In genomic region chr22:36360871-36361383, GRCh38 we compare ENCODE assay signal across 8 cellular contexts. TPM values are rescaled to one million over a fixed set of nuclear protein-coding genes. Genes with fewer than 3 reads are reported as not detected.
DNase-seq lines count a peak whose midpoint lies in the region; ATAC-seq and TF ChIP-seq lines count a peak whose summit lies in the region.

No MANE protein-coding gene starts in this region.

- H3K27ac ChIP-seq in right lobe of liver (peak overlapping the region; percentile 50 to 76 (median 61)), thoracic aorta (peak overlapping the region; percentile 93 to 97)

- intact Hi-C loops in right lobe of liver (cut with DNase I), result no loop called here

- H3K27me3 Mint-ChIP-seq in activated CD4-positive, alpha-beta T cell treated with anti-CD3 and anti-CD28 coated beads, Interleukin-2, amount 10 ng/mL, durations not matched to agents 7 days and 5 days, result no peaks in the 10 kb centered on the region

- peak overlapping the region; percentile 65 for H3K27ac Mint-ChIP-seq in activated CD4-positive, alpha-beta T cell treated with anti-CD3 and anti-CD28 coated beads, Interleukin-2, amount 10 ng/mL, durations not matched to agents 7 days and 5 days

- H3K9ac ChIP-seq in adipocyte (ENCODE audit: low read length), result no peak overlapping the region

- no peaks in the 10 kb centered on the region for H3K9me3 ChIP-seq in adipocyte (ENCODE audit: control insufficient read depth, low read length)
- H3K9me3 ChIP-seq in right lobe of liver, result no peaks in the 10 kb centered on the region
- no peaks in the 10 kb centered on the region for H3K9me3 ChIP-seq in thoracic aorta

- peaks cover 93% of the 10 kb centered on the region for H3K4me1 Mint-ChIP-seq in activated CD4-positive, alpha-beta T cell treated with anti-CD3 and anti-CD28 coated beads, Interleukin-2, amount 10 ng/mL, durations not matched to agents 7 days and 5 days

- H3K36me3 ChIP-seq in adipocyte (ENCODE audit: control insufficient read depth, insufficient read depth, low read length, severe bottlenecking) (no peaks in the 10 kb centered on the region), right lobe of liver (no peaks in the 10 kb centered on the region), thoracic aorta (peaks cover 6% of the 10 kb centered on the region)

- H3K4me3 ChIP-seq in adipocyte (ENCODE audit: low read length) (no peak overlapping the region), right lobe of liver (no peak overlapping the region), thoracic aorta (peak overlapping the region; percentile 54)

- TF ChIP-seq CTCF in right lobe of liver (IDR thresholded peaks at IDR 0.05) (no peak), thoracic aorta (IDR thresholded peaks at IDR 0.05) (no peak)

- H3K9me3 Mint-ChIP-seq in activated CD4-positive, alpha-beta T cell treated with anti-CD3 and anti-CD28 coated beads, Interleukin-2, amount 10 ng/mL, durations not matched to agents 7 days and 5 days, result no peaks in the 10 kb centered on the region

- peaks cover 58% of the 10 kb centered on the region for H3K36me3 Mint-ChIP-seq in activated CD4-positive, alpha-beta T cell treated with anti-CD3 and anti-CD28 coated beads, Interleukin-2, amount 10 ng/mL, durations not matched to agents 7 days and 5 days (ENCODE audit: low read depth)

- H3K27me3 ChIP-seq in adipocyte (replicated peaks; ENCODE audit: control insufficient read depth, insufficient read depth, low read length) (no peaks in the 10 kb centered on the region), right lobe of liver (no peaks in the 10 kb centered on the region), thoracic aorta (replicated peaks; ENCODE audit: insufficient read depth) (no peaks in the 10 kb centered on the region)

- POLR2A ChIA-PET in activated CD4-positive, alpha-beta T cell treated with anti-CD3 and anti-CD28 coated beads, Interleukin-2, amount 10 ng/mL, durations not matched to agents 7 days and 5 days (lab: Charles Lee), result no interaction called here

- ATAC-seq in right lobe of liver, result peak in 1 of 4 donors; percentile 4
- ATAC-seq in thoracic aorta (ENCODE audit: insufficient number of reproducible peaks, low FRiP score, low read depth), result peak; percentile 37
- no peak for ATAC-seq in HG02938 (IDR thresholded peaks at IDR 0.05; ENCODE audit: unreplicated experiment)
- ATAC-seq in HG02759 (IDR thresholded peaks at IDR 0.05; ENCODE audit: unreplicated experiment), result no peak

- CTCF ChIA-PET in activated CD4-positive, alpha-beta T cell treated with anti-CD3 and anti-CD28 coated beads, Interleukin-2, amount 10 ng/mL, durations not matched to agents 7 days and 5 days (lab: Charles Lee), result interaction anchor here (4.1 kb wide), 1 partner anchor 18 kb away, joined by 16 read pairs; no protein-coding TSS in a partner anchor

- no peak for DNase-seq in activated CD4-positive, alpha-beta T cell treated with anti-CD3 and anti-CD28 coated beads, Interleukin-2, amount 10 ng/mL, durations not matched to agents 7 days and 5 days
- DNase-seq in activated CD4-positive, alpha-beta T cell treated with anti-CD3 and anti-CD28 coated beads, Interleukin-2, amount 50 U/mL, for 48 hours, result no peak
- DNase-seq in adipocyte (ENCODE audit: low read depth) (peak; percentile 68), right lobe of liver (no peak), thoracic aorta (ENCODE audit: low spot score) (no peak), NCI-H2029 treated with DMSO at 0.1 percent for 48 hours (lab: John Stamatoyannopoulos, UW) (no peak)

- H3K4me1 ChIP-seq in adipocyte (ENCODE audit: control insufficient read depth, insufficient read depth, low read length), result peaks cover 67% of the 10 kb centered on the region
- peaks cover 4 to 86% (median 44%) of the 10 kb centered on the region in 4 donors for H3K4me1 ChIP-seq in right lobe of liver
- H3K4me1 ChIP-seq in thoracic aorta (ENCODE audit: control insufficient read depth in 1 of 2, low read depth in 2 of 2), result peaks cover 88 to 99% of the 10 kb centered on the region in 2 donors

- 18% methylated on average over 4 of the region's 5 CpGs for WGBS in right lobe of liver (ENCODE audit: insufficient coverage, low coverage, low lambda C conversion rate, missing lambda C conversion rate)

- peak overlapping the region; percentile 48 for H3K4me3 Mint-ChIP-seq in activated CD4-positive, alpha-beta T cell treated with anti-CD3 and anti-CD28 coated beads, Interleukin-2, amount 10 ng/mL, durations not matched to agents 7 days and 5 days

- no peak for TF ChIP-seq POLR2A in right lobe of liver (IDR thresholded peaks at IDR 0.05)

RNA-seq across cellular contexts. Expression of gene MYH9, which starts 26.8 kb away (rescaled TPM):
- 1,000 to 10,000 TPM in 1 of 2 experiments, 100 to 1,000 TPM in 1; 881 to 1,009 TPM for total RNA-seq in activated CD4-positive, alpha-beta T cell treated with anti-CD3 and anti-CD28 coated beads, Interleukin-2, amount 10 ng/mL, durations not matched to agents 7 days and 5 days
- total RNA-seq in right lobe of liver, result 100 to 1,000 TPM; 168 to 435 (median 222) TPM
- 1,000 to 10,000 TPM; 1,447 to 1,631 TPM for total RNA-seq in thoracic aorta
